Comparison of ENCODE assay signal across 12 cellular contexts in genomic region chr19:9565900-9566705, GRCh38. TPM values are rescaled to one million over a fixed set of nuclear protein-coding genes. Genes with fewer than 3 reads are reported as not detected.
DNase-seq lines count a peak whose midpoint lies in the region; TF ChIP-seq lines count a peak whose summit lies in the region.
"Had no signal": no experiment of that assay in that cellular context is flagged by ENCODE, and none has a peak within 500 bp of the region (broad histone marks: within the 10 kb centered on the region; RNA-seq: fewer than 3 reads in every experiment).

No MANE protein-coding gene starts in this region.

- WGBS in adrenal gland, 4 donors, result 97 to 99% (median 98%) methylated on average over 9 of the region's 9 CpGs

- H3K27ac ChIP-seq in brain microvascular endothelial cell (no peak overlapping the region), muscle layer of duodenum (ENCODE audit: low read length) (no peak overlapping the region), adrenal gland (no peak overlapping the region)
- H3K27ac ChIP-seq: Peyer's patch, right atrium auricular region had no signal

- in situ Hi-C loops in brain microvascular endothelial cell (cut with HindIII; ENCODE audit: low pct_ligation_motif_present, low sequenced_read_pairs), result no loop called here

- TF ChIP-seq RAD21 in Ishikawa (IDR thresholded peaks at IDR 0.05; ENCODE audit: low read depth), result no peak

- DNase-seq in NCI-H82 (lab: John Stamatoyannopoulos, UW) (peak; percentile 28), NCI-H82 treated with DMSO at 0.1 percent for 48 hours (lab: John Stamatoyannopoulos, UW; ENCODE audit: unreplicated experiment) (no peak), brain microvascular endothelial cell (peak; percentile 7), anterior cingulate cortex (lab: John Stamatoyannopoulos, UW) (no peak), superior temporal gyrus (ENCODE audit: extremely low spot score) (no peak), adrenal gland (no peak)
- DNase-seq: AML-193, MM.1S, Peyer's patch had no signal

- H3K4me1 ChIP-seq in muscle layer of duodenum (ENCODE audit: control insufficient read depth in 1 of 2, insufficient read depth in 2 of 2, low read length in 2 of 2), result no peaks in the 10 kb centered on the region
- no peaks in the 10 kb centered on the region for H3K4me1 ChIP-seq in adrenal gland (replicated peaks in 1 of 2)
- H3K4me1 ChIP-seq: Peyer's patch, right atrium auricular region had no signal

- H3K9me3 ChIP-seq in muscle layer of duodenum (ENCODE audit: control insufficient read depth in 1 of 2, low read length in 2 of 2) (peaks cover 69 to 82% of the 10 kb centered on the region in 2 donors), adrenal gland (replicated peaks in 1 of 3) (peaks cover 3 to 97% (median 38%) of the 10 kb centered on the region in 3 donors)

- H3K36me3 ChIP-seq in brain microvascular endothelial cell (replicated peaks) (peaks cover 70% of the 10 kb centered on the region), muscle layer of duodenum (ENCODE audit: control insufficient read depth in 1 of 2, insufficient read depth in 2 of 2, low read length in 2 of 2) (peaks cover 54 to 95% of the 10 kb centered on the region in 2 donors), adrenal gland (replicated peaks in 1 of 2) (peaks cover 0 to 28% of the 10 kb centered on the region in 2 donors)

- intact Hi-C loops in adrenal gland (cut with DNase I), result no loop called here

- H3K4me3 ChIP-seq in brain microvascular endothelial cell (ENCODE audit: low read depth, low read length), result no peak overlapping the region
- H3K4me3 ChIP-seq in muscle layer of duodenum (ENCODE audit: low read depth in 1 of 2, low read length in 2 of 2), result peak overlapping the region; percentile 47 to 62
- H3K4me3 ChIP-seq in adrenal gland, result peak overlapping the region in 1 of 4 donors; percentile 33
- H3K4me3 ChIP-seq: Peyer's patch, right atrium auricular region had no signal

- TF ChIP-seq CTCF in brain microvascular endothelial cell (IDR thresholded peaks at IDR 0.05; ENCODE audit: low read depth, low read length, missing control alignments), result no peak
- TF ChIP-seq CTCF in adrenal gland (IDR thresholded peaks at IDR 0.05), result no peak

- TF ChIP-seq POLR2A in adrenal gland (IDR thresholded peaks at IDR 0.05), result no peak

- TF ChIP-seq EP300 in Ishikawa (IDR thresholded peaks at IDR 0.05; ENCODE audit: borderline replicate concordance), result no peak

- no peaks in the 10 kb centered on the region for H3K27me3 ChIP-seq in brain microvascular endothelial cell (replicated peaks)
- no peaks in the 10 kb centered on the region for H3K27me3 ChIP-seq in muscle layer of duodenum (ENCODE audit: low read depth, low read length)
- no peaks in the 10 kb centered on the region for H3K27me3 ChIP-seq in adrenal gland
- H3K27me3 ChIP-seq: Peyer's patch, right atrium auricular region had no signal

TF ChIP-seq in Ishikawa, 13 proteins besides CTCF, POLR2A, EP300 and RAD21:
- TF ChIP-seq NFIC (IDR thresholded peaks at IDR 0.05) (no peak), EGR1 (IDR thresholded peaks at IDR 0.05) (no peak), TEAD4 (IDR thresholded peaks at IDR 0.05) (0 out of 2 replicates have a peak, but pooled peaks have one; percentile 8), USF1 (IDR thresholded peaks at IDR 0.05) (0 out of 2 replicates have a peak, but pooled peaks have one; percentile 30), CREB1 (IDR thresholded peaks at IDR 0.05; ENCODE audit: low read depth) (no peak)
TF ChIP-seq in Ishikawa: peak in this region for 2.

RNA-seq across cellular contexts. Expression of gene ZNF121, which starts 18.2 kb away (rescaled TPM):
- total RNA-seq in adrenal gland, result 10 to 100 TPM in 7 of 8 donors, 1 to 10 TPM in 1; 4.7 to 35.6 (median 24.3) TPM
- polyA plus RNA-seq in adrenal gland, result 10 to 100 TPM in 1 of 3 donors, 1 to 10 TPM in 2; 6.8 to 13.2 (median 7.0) TPM

RNA-seq across cellular contexts. Expression of gene ZNF426, which starts 27.7 kb away (rescaled TPM):
- total RNA-seq in adrenal gland, result 10 to 100 TPM; 10.6 to 24.8 (median 15.5) TPM
- polyA plus RNA-seq in adrenal gland, result 1 to 10 TPM; 2.3 to 7.2 (median 3.1) TPM

RNA-seq across cellular contexts. Expression of gene ZNF561, which starts 54.9 kb away (rescaled TPM):
- total RNA-seq in adrenal gland, result 10 to 100 TPM; 17.8 to 57.9 (median 36.4) TPM
- polyA plus RNA-seq in adrenal gland, result 10 to 100 TPM; 20.1 to 28.9 (median 25.4) TPM

Comparison
In these comparisons a context has a peak if more than half of its experiments do, and no peak if none do; other contexts are left out.
1. DNase-seq: peak in NCI-H82 (single experiment) and brain microvascular endothelial cell (single experiment); none in NCI-H82 treated with DMSO at 0.1 percent for 48 hours (single experiment), anterior cingulate cortex (0 of 58), superior temporal gyrus (single experiment) and adrenal gland (0 of 7).